26 cellular contexts compared by ENCODE assay signal in genomic region chr10:90199098-90199497, GRCh38.
"Had no signal": no experiment of that assay in that cellular context is flagged by ENCODE, and none has a peak within 500 bp of the region (broad histone marks: within the 10 kb centered on the region; RNA-seq: fewer than 3 reads in every experiment).

No MANE protein-coding gene starts in this region.

- H2AFZ ChIP-seq: PC-9 had no signal

- H3K27ac ChIP-seq: PC-9, VCaP had no signal

- H3K4me2 ChIP-seq: PC-9 had no signal

- H3K4me3 ChIP-seq: PC-9 had no signal

- ATAC-seq: activated naive CD4-positive, alpha-beta T cell treated with anti-CD3 and anti-CD28 coated beads, Interleukin-2, amount 50 U/mL, for 72 hours; activated naive CD8-positive, alpha-beta T cell treated with anti-CD3 and anti-CD28 coated beads, Interleukin-2, amount 50 U/mL, for 24 hours; activated T-cell treated with anti-CD3 and anti-CD28 coated beads, Interleukin-2, amount 50 U/mL, for 4 hours had no signal

- FAIRE-seq: astrocyte had no signal

- DNase-seq: activated CD4-positive, alpha-beta memory T cell treated with anti-CD3 and anti-CD28 coated beads for 36 hours; activated CD4-positive, alpha-beta T cell treated with anti-CD3 and anti-CD28 coated beads, Interleukin-2, amount 10 ng/mL, durations not matched to agents 7 days and 5 days; activated CD4-positive, CD25-positive, alpha-beta regulatory T cell; activated CD8-positive, alpha-beta memory T cell treated with anti-CD3 and anti-CD28 coated beads for 24 hours; activated effector memory CD4-positive, alpha-beta T cell treated with anti-CD3 and anti-CD28 coated beads, Interleukin-2, amount 50 U/mL, for 16 hours; activated naive CD4-positive, alpha-beta T cell treated with Interleukin-2 at 50 U/mL for 16 hours; activated naive CD8-positive, alpha-beta T cell treated with anti-CD3 and anti-CD28 coated beads, Interleukin-2, amount 50 U/mL, for 24 hours; activated T-cell treated with anti-CD3 and anti-CD28 coated beads, Interleukin-2, amount 50 U/mL, for 4 hours; amygdala; Karpas-422; MM.1S; NCI-H1105; NCI-H1436; NCI-H1694 treated with DMSO at 0.1 percent for 48 hours; NCI-H2029 treated with DMSO at 0.1 percent for 48 hours; NCI-H345; NCI-H510A; NCI-H526 treated with DMSO at 0.1 percent for 48 hours; NCI-H82; NK-92 treated with Interleukin-12 subunit alpha and Interleukin-12 subunit beta, amount 100 ng/mL, for 24 hours; PC-9; SHP77 treated with DMSO at 0.1 percent for 48 hours; T-helper 1 cell had no signal
